In the genomic region with DNA sequence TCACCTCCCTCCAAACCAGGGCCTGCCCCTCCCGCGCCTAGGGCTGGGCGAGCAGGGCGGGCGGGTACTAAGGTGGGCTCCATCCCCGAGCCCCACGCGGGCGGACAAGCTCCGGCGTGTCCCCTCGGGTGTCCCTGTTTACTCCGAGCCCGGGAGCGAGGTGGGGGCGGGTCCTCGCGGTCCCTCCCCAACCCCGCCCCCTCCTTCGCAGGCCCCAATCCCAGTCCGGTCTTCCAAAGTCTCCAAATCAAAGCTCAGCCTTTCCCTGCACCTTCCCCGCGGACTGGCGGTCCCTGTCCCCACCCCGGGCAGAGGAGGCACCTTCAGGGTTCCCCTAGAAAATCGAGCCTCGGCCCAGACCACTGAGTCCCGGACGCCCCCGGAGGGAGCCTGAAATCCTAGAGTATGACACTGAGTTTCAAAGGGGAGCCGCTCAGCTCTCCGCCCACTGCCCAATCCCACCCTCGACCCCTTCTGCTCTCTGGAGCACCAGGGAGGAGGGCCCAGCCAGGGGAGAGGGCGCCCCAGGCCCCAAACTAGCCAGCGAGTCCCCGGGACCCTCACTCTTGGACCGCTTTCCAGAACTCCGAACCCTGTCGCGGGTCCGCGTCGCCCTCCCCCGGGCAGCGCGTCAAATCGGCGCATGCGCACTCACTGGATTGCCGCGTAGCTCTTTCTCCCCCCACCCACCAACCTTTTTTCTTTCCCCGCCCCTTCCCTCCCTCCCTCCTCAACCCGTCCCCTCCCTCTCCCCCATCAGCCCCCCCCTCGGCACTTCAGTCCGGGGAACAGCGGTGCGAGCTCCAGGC, we compare ENCODE assay signal across 8 cellular contexts. TPM values are rescaled to one million over a fixed set of nuclear protein-coding genes. Genes with fewer than 3 reads are reported as not detected.
DNase-seq lines count a peak whose midpoint lies in the region; ATAC-seq lines count a peak whose summit lies in the region.

Gene LRP1, plus strand, starts transcription at position 774 of the 809 bp plus-strand sequence. CDS start 482 bp downstream, outside the sequence.

- H3K27ac ChIP-seq in cingulate gyrus (ENCODE audit: low read depth, low read length) = peak within 1 kb of the TSS; percentile 94

- peaks cover 8% of the 10 kb centered on the region for H3K9me3 Mint-ChIP-seq in activated CD4-positive, alpha-beta T cell treated with anti-CD3 and anti-CD28 coated beads, Interleukin-2, amount 10 ng/mL, durations not matched to agents 7 days and 5 days

- no peak for ATAC-seq in GM18519 (IDR thresholded peaks at IDR 0.05; ENCODE audit: low FRiP score, unreplicated experiment)

- H3K4me3 Mint-ChIP-seq in activated CD4-positive, alpha-beta T cell treated with anti-CD3 and anti-CD28 coated beads, Interleukin-2, amount 10 ng/mL, durations not matched to agents 7 days and 5 days = peak within 1 kb of the TSS; percentile 75

- peaks cover 3% of the 10 kb centered on the region for H3K36me3 Mint-ChIP-seq in activated CD4-positive, alpha-beta T cell treated with anti-CD3 and anti-CD28 coated beads, Interleukin-2, amount 10 ng/mL, durations not matched to agents 7 days and 5 days (ENCODE audit: low read depth)

- POLR2A ChIA-PET in activated CD4-positive, alpha-beta T cell treated with anti-CD3 and anti-CD28 coated beads, Interleukin-2, amount 10 ng/mL, durations not matched to agents 7 days and 5 days (lab: Charles Lee) = interaction anchor here (0.5 kb wide), 1 partner anchor 64 kb away, joined by 3 read pairs; no protein-coding TSS in a partner anchor

- DNase-seq in SIG-M5 treated with dmso at 0.1 percent for 504 hours (lab: John Stamatoyannopoulos, UW; ENCODE audit: unreplicated experiment) (peak; percentile 31), SIG-M5 (lab: John Stamatoyannopoulos, UW) (no peak), NCI-H2196 (lab: John Stamatoyannopoulos, UW; ENCODE audit: unreplicated experiment) (peak; percentile 83), kidney tubule cell (ENCODE audit: low spot score) (peak; percentile 75)
- peak; percentile 74 for DNase-seq in activated CD4-positive, alpha-beta T cell treated with anti-CD3 and anti-CD28 coated beads, Interleukin-2, amount 10 ng/mL, durations not matched to agents 7 days and 5 days
- DNase-seq in stimulated activated CD4-positive, alpha-beta T cell treated with anti-CD3 and anti-CD28 coated beads, Interleukin-15, amount 100 ng/mL, for 24 hours = peak; percentile 81

- peaks cover 58% of the 10 kb centered on the region for H3K27me3 Mint-ChIP-seq in activated CD4-positive, alpha-beta T cell treated with anti-CD3 and anti-CD28 coated beads, Interleukin-2, amount 10 ng/mL, durations not matched to agents 7 days and 5 days

- peak within 1 kb of the TSS; percentile 55 for H3K27ac Mint-ChIP-seq in activated CD4-positive, alpha-beta T cell treated with anti-CD3 and anti-CD28 coated beads, Interleukin-2, amount 10 ng/mL, durations not matched to agents 7 days and 5 days

- CTCF ChIA-PET in activated CD4-positive, alpha-beta T cell treated with anti-CD3 and anti-CD28 coated beads, Interleukin-2, amount 10 ng/mL, durations not matched to agents 7 days and 5 days (lab: Charles Lee) = interaction anchor here (0.7 to 8.1 kb wide), 9 partner anchors 12 to 126 kb away, joined by 3 to 72 read pairs (median 3); partner anchors contain the start of gene STAT6

- peaks cover 11% of the 10 kb centered on the region for H3K4me1 Mint-ChIP-seq in activated CD4-positive, alpha-beta T cell treated with anti-CD3 and anti-CD28 coated beads, Interleukin-2, amount 10 ng/mL, durations not matched to agents 7 days and 5 days

RNA-seq across cellular contexts. Expression of gene LRP1, which starts in this region (rescaled TPM):
- total RNA-seq in activated CD4-positive, alpha-beta T cell treated with anti-CD3 and anti-CD28 coated beads, Interleukin-2, amount 10 ng/mL, durations not matched to agents 7 days and 5 days = under 1 TPM; 0.94 TPM

Comparison
In these comparisons a context has a peak if more than half of its experiments do, and no peak if none do; other contexts are left out.
1. Peak in DNase-seq in activated CD4-positive, alpha-beta T cell treated with anti-CD3 and anti-CD28 coated beads, Interleukin-2, amount 10 ng/mL, durations not matched to agents 7 days and 5 days; RNA of the gene not detected or under 1 TPM.